ENCODE assay signal across 8 cellular contexts in the genomic region with DNA sequence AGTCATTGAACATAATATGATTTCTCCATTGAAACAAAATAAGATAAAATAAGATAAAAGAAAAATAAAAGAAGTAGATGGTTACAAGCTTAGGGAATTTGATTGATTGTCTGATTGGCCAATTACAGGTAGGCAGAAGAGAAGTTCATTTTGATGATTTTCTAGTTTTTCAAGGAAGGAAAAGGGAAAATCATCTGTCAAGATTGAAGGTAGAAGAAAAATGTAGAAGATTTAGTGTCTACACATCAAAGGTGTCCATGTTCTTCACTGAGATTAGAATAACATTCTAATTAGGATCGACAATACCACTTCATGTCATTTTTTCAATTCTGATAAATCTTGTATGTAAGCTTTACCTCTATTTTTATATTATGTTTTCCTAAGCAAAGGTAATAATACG.
"Had no signal": no experiment of that assay in that cellular context is flagged by ENCODE, and none has a peak within 500 bp of the region (broad histone marks: within the 10 kb centered on the region; RNA-seq: fewer than 3 reads in every experiment).

No MANE protein-coding gene starts in this region.

- H3K4me2 ChIP-seq: GM23338 had no signal

- H3K9me3 Mint-ChIP-seq: GM23338, H9, HFFc6 had no signal

- H3K4me3 ChIP-seq: GM23248, GM23338, HAP-1 had no signal

- H3K27ac ChIP-seq: GM23248 had no signal

- H2AFZ ChIP-seq: GM23248, GM23338 had no signal

- H3K9ac ChIP-seq: GM23248 had no signal

- H3K36me3 ChIP-seq: HAP-1 had no signal

- H3K9me3 ChIP-seq: HAP-1 had no signal

- DNase-seq: GM23248, GOT3, H7, H9, HCEC 1CT, HFFc6 had no signal

- H3K27ac Mint-ChIP-seq: GM23338, H9, HFFc6 had no signal

- H3K4me1 Mint-ChIP-seq: GM23338, H9 had no signal

- H3K4me3 Mint-ChIP-seq: GM23338, H9, HFFc6 had no signal
